Comparison of ENCODE assay signal across 14 cellular contexts in the genomic region with DNA sequence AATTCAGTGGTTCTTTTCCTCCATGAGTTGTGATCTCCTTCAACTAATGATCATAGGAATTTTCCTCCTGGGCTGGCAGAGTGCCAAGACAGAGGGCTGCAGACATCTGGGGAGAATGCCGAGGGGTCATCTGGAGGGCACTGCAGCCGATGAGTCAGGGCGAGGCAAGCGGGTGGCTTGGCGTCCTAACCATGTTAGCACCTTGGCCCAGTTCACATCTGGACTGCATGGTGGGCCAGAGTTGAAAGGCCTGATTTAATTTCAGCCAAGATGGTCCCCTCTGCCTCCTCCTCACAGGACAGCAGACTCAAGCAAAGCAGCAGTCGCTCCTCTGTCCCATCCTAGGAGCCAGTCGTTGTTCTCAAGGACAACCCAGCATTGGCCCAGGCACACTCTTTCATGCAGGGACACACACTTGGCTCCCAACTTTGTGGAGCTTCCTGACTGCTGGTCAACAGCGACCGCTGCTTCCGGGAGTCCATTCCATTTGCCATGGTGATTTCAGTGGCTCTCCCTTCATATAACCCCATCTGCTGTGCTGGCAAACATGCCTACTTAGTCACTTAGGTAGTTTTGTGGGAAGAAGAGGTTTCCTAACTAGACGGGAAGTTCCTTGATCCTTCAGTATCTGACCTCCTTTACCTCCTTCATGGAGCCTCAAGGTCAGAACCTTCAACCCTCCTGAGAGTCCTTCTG.
A peak's percentile ranks its signal among the peaks of the same experiment; 100 is the strongest.
DNase-seq lines count a peak whose midpoint lies in the region; ATAC-seq and TF ChIP-seq lines count a peak whose summit lies in the region.
"Had no signal": no experiment of that assay in that cellular context is flagged by ENCODE, and none has a peak within 500 bp of the region (broad histone marks: within the 10 kb centered on the region; RNA-seq: fewer than 3 reads in every experiment).

No MANE protein-coding gene starts in this region.

- no peaks in the 10 kb centered on the region for H3K4me1 Mint-ChIP-seq in activated CD8-positive, alpha-beta T cell treated with anti-CD3 and anti-CD28 coated beads for 36 hours (ENCODE audit: low read depth)
- H3K4me1 Mint-ChIP-seq: activated CD4-positive, alpha-beta memory T cell treated with anti-CD3 and anti-CD28 coated beads, Interleukin-2, amount 10 ng/mL, durations not matched to agents 7 days and 5 days; activated naive CD4-positive, alpha-beta T cell treated with anti-CD3 and anti-CD28 coated beads, Interleukin-2, amount 50 U/mL, for 24 hours had no signal

- POLR2A ChIA-PET in activated CD8-positive, alpha-beta T cell treated with anti-CD3 and anti-CD28 coated beads for 36 hours (lab: Charles Lee), result no interaction called here

- intact Hi-C loops in activated CD8-positive, alpha-beta T cell treated with anti-CD3 and anti-CD28 coated beads for 36 hours (cut with micrococcal nuclease), result no loop called here

- H3K9me3 ChIP-seq in MG63, result no peaks in the 10 kb centered on the region

- CTCF ChIA-PET in activated CD8-positive, alpha-beta T cell treated with anti-CD3 and anti-CD28 coated beads for 36 hours (lab: Charles Lee), result no interaction called here

- peaks cover 10% of the 10 kb centered on the region for H3K9me3 Mint-ChIP-seq in activated CD8-positive, alpha-beta T cell treated with anti-CD3 and anti-CD28 coated beads for 36 hours

- H3K27me3 ChIP-seq in MG63, result no peaks in the 10 kb centered on the region

- no peak for ATAC-seq in activated CD8-positive, alpha-beta T cell treated with anti-CD3 and anti-CD28 coated beads for 36 hours

- no peaks in the 10 kb centered on the region for H3K36me3 Mint-ChIP-seq in activated CD8-positive, alpha-beta T cell treated with anti-CD3 and anti-CD28 coated beads for 36 hours (ENCODE audit: low read depth)
- H3K36me3 Mint-ChIP-seq: activated naive CD4-positive, alpha-beta T cell treated with anti-CD3 and anti-CD28 coated beads, Interleukin-2, amount 50 U/mL, for 24 hours had no signal

- H3K27me3 Mint-ChIP-seq in activated CD8-positive, alpha-beta T cell treated with anti-CD3 and anti-CD28 coated beads for 36 hours, result peaks cover 4% of the 10 kb centered on the region
- H3K27me3 Mint-ChIP-seq: activated CD4-positive, alpha-beta memory T cell treated with anti-CD3 and anti-CD28 coated beads, Interleukin-2, amount 10 ng/mL, durations not matched to agents 7 days and 5 days; progenitor cell of endocrine pancreas had no signal

- DNase-seq in Daoy (ENCODE audit: low read depth), result peak; percentile 85
- DNase-seq in MG63, result peak; percentile 86
- peak; percentile 79 for DNase-seq in amniotic epithelial cell (ENCODE audit: low read depth)
- DNase-seq in kidney glomerular epithelial cell (lab: John Stamatoyannopoulos, UW), result peak; percentile 24
- no peak for DNase-seq in activated CD8-positive, alpha-beta memory T cell treated with anti-CD3 and anti-CD28 coated beads for 24 hours
- no peak for DNase-seq in activated CD8-positive, alpha-beta T cell treated with anti-CD3 and anti-CD28 coated beads for 36 hours
- DNase-seq in ecto neural progenitor cell (ENCODE audit: low spot score), result no peak
- no peak for DNase-seq in NCI-H2107 (lab: John Stamatoyannopoulos, UW)
- DNase-seq: activated CD4-positive, alpha-beta memory T cell treated with anti-CD3 and anti-CD28 coated beads, Interleukin-2, amount 10 ng/mL, durations not matched to agents 7 days and 5 days; dorsolateral prefrontal cortex; NCI-H1092; stimulated activated CD4-positive, alpha-beta T cell treated with anti-CD3 and anti-CD28 coated beads, Interleukin-4, amount 100 ng/mL, for 4 hours had no signal

- no peak overlapping the region for H3K4me3 Mint-ChIP-seq in activated CD8-positive, alpha-beta T cell treated with anti-CD3 and anti-CD28 coated beads for 36 hours
- H3K4me3 Mint-ChIP-seq: activated CD4-positive, alpha-beta memory T cell treated with anti-CD3 and anti-CD28 coated beads, Interleukin-2, amount 10 ng/mL, durations not matched to agents 7 days and 5 days; activated naive CD4-positive, alpha-beta T cell treated with anti-CD3 and anti-CD28 coated beads, Interleukin-2, amount 50 U/mL, for 24 hours had no signal

- H3K4me3 ChIP-seq in MG63, result no peak overlapping the region
- H3K4me3 ChIP-seq: dorsolateral prefrontal cortex had no signal

- no peaks in the 10 kb centered on the region for H3K36me3 ChIP-seq in MG63

- no peak for TF ChIP-seq CTCF in activated CD8-positive, alpha-beta T cell treated with anti-CD3 and anti-CD28 coated beads for 36 hours (IDR thresholded peaks at IDR 0.05)

- H3K27ac Mint-ChIP-seq in activated CD8-positive, alpha-beta T cell treated with anti-CD3 and anti-CD28 coated beads for 36 hours, result no peak overlapping the region
- H3K27ac Mint-ChIP-seq: activated CD4-positive, alpha-beta memory T cell treated with anti-CD3 and anti-CD28 coated beads, Interleukin-2, amount 10 ng/mL, durations not matched to agents 7 days and 5 days; activated naive CD4-positive, alpha-beta T cell treated with anti-CD3 and anti-CD28 coated beads, Interleukin-2, amount 50 U/mL, for 24 hours; progenitor cell of endocrine pancreas had no signal

Comparison
In these comparisons a context has a peak if more than half of its experiments do, and no peak if none do; other contexts are left out.
1. DNase-seq: peak in Daoy (single experiment), MG63 (single experiment), amniotic epithelial cell (single experiment) and kidney glomerular epithelial cell (single experiment); none in activated CD8-positive, alpha-beta memory T cell treated with anti-CD3 and anti-CD28 coated beads for 24 hours (single experiment), activated CD8-positive, alpha-beta T cell treated with anti-CD3 and anti-CD28 coated beads for 36 hours (single experiment), ecto neural progenitor cell (single experiment) and NCI-H2107 (single experiment).